Comparison of ENCODE assay signal across 10 cellular contexts in the genomic region with DNA sequence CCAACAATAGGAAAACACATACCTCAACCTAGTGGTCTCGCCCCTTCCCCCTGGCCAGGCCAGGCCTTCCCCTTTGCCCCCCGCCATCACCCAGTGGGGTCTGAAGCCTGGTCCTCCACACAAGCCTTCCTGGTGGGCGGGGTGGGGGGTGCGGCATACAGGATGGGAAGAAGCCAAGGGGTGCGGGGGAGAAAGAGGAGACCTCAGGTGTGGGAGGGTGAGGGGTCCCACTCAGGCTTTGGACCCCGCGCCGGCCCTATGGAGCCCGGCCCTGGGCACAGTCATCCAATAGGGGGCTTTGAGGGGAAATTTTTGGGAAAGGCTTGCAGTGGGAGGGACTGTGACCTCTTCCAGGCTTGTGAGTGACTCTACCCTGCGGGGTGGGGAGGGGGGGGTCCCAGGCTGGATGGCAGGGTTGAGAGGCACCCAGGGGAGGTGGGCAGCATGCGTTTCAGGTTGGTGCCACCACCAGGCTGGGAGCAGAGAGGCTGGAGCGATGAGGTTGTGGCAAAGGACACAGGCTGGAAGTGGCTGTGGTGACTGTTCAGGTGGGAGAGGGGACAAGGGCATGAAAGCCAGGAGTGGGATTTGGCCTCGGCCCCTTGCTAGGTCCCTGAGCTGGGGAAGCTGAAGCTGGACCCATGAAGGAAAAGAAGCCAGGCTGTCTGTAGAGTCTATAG. TPM values are rescaled to one million over a fixed set of nuclear protein-coding genes. Genes with fewer than 3 reads are reported as not detected.
A peak's percentile ranks its signal among the peaks of the same experiment; 100 is the strongest.
DNase-seq lines count a peak whose midpoint lies in the region; ATAC-seq and TF ChIP-seq lines count a peak whose summit lies in the region.
"Had no signal": no experiment of that assay in that cellular context is flagged by ENCODE, and none has a peak within 500 bp of the region (broad histone marks: within the 10 kb centered on the region; RNA-seq: fewer than 3 reads in every experiment).

No MANE protein-coding gene starts in this region.

- no peaks in the 10 kb centered on the region for H3K27me3 Mint-ChIP-seq in CD8-positive, alpha-beta memory T cell
- no peaks in the 10 kb centered on the region for H3K27me3 Mint-ChIP-seq in chondrocyte (ENCODE audit: low read depth)

- H3K9me3 Mint-ChIP-seq in CD8-positive, alpha-beta memory T cell = no peaks in the 10 kb centered on the region
- no peaks in the 10 kb centered on the region for H3K9me3 Mint-ChIP-seq in chondrocyte (ENCODE audit: low read depth)

- no peak for DNase-seq in CD8-positive, alpha-beta memory T cell
- no peak for DNase-seq in LNCaP clone FGC (ENCODE audit: low read depth)
- no peak for DNase-seq in chondrocyte (ENCODE audit: low spot score)
- no peak for DNase-seq in neuronal stem cell (ENCODE audit: low spot score)
- DNase-seq in ACHN = no peak
- no peak for DNase-seq in ureter (ENCODE audit: low spot score)
- DNase-seq in GOT3 (lab: John Stamatoyannopoulos, UW) = no peak
- DNase-seq: NCI-H446, stomach had no signal

- no peak overlapping the region for H3K23ac ChIP-seq in neuronal stem cell (ENCODE audit: low read depth, low read length, poor library complexity)

- H2AFZ ChIP-seq in neuronal stem cell (ENCODE audit: low read length) = no peak overlapping the region

- in situ Hi-C loops in ACHN (cut with HindIII; ENCODE audit: low pct_ligation_motif_present, low pct_unique_long_range_greater_than_20kb, low sequenced_read_pairs) = no loop called here

- H4K8ac ChIP-seq in neuronal stem cell (ENCODE audit: low read depth, low read length) = no peak overlapping the region

- TF ChIP-seq CTCF in LNCaP clone FGC (IDR thresholded peaks at IDR 0.05; ENCODE audit: control insufficient read depth, extremely low read depth, insufficient read depth) = no peak
- no peak for TF ChIP-seq CTCF in chondrocyte (IDR thresholded peaks at IDR 0.05)

- no peak overlapping the region for H2BK5ac ChIP-seq in neuronal stem cell (ENCODE audit: low read length)

- H4K91ac ChIP-seq in neuronal stem cell (ENCODE audit: low read depth, low read length, poor library complexity) = no peak overlapping the region

- POLR2A ChIA-PET in CD8-positive, alpha-beta memory T cell (lab: Charles Lee) = interaction anchor here (0.9 kb wide), 1 partner anchor 187 kb away, joined by 7 read pairs; the partner anchor contains the start of gene ROCK2

- H3K9me3 ChIP-seq in CD8-positive, alpha-beta memory T cell (ENCODE audit: low read length) = no peaks in the 10 kb centered on the region
- H3K9me3 ChIP-seq in neuronal stem cell (replicated peaks in 1 of 2; ENCODE audit: control insufficient read depth in 2 of 2, insufficient read depth in 1 of 2, low read depth in 1 of 2, low read length in 2 of 2) = peaks cover 0 to 3% of the 10 kb centered on the region in 2 donors
- H3K9me3 ChIP-seq: stomach had no signal

- no peak overlapping the region for H2BK15ac ChIP-seq in neuronal stem cell (ENCODE audit: low read length)

- H3K14ac ChIP-seq in neuronal stem cell (ENCODE audit: low read length) = no peak overlapping the region

- no peaks in the 10 kb centered on the region for H3K79me1 ChIP-seq in neuronal stem cell (ENCODE audit: low read depth, low read length)

- peak overlapping the region; percentile 76 to 83 (median 81) for H3K4me3 Mint-ChIP-seq in CD8-positive, alpha-beta memory T cell
- H3K4me3 Mint-ChIP-seq in chondrocyte (ENCODE audit: unreplicated experiment) = peak overlapping the region; percentile 70

- no peak overlapping the region for H3K9ac ChIP-seq in neuronal stem cell (ENCODE audit: low read depth, low read length, poor library complexity)

- ATAC-seq in HG03520 (IDR thresholded peaks at IDR 0.05; ENCODE audit: unreplicated experiment) = no peak

- no peak overlapping the region for H2BK120ac ChIP-seq in neuronal stem cell (ENCODE audit: low read depth, low read length)

- H3K4me1 ChIP-seq in CD8-positive, alpha-beta memory T cell (ENCODE audit: insufficient read depth, low read length) = peaks cover 31% of the 10 kb centered on the region
- H3K4me1 ChIP-seq in neuronal stem cell (ENCODE audit: control insufficient read depth in 2 of 2, insufficient read depth in 1 of 2, low read depth in 1 of 2, low read length in 2 of 2) = peaks cover 11 to 12% of the 10 kb centered on the region in 2 donors

- no peaks in the 10 kb centered on the region for H3K36me3 ChIP-seq in CD8-positive, alpha-beta memory T cell (ENCODE audit: insufficient read depth, low read length)
- no peaks in the 10 kb centered on the region for H3K36me3 ChIP-seq in neuronal stem cell (replicated peaks in 1 of 2; ENCODE audit: control insufficient read depth in 2 of 2, insufficient read depth in 2 of 2, low read length in 2 of 2)

- H3K27me3 ChIP-seq in CD8-positive, alpha-beta memory T cell (ENCODE audit: insufficient read depth, low read length, poor library complexity, severe bottlenecking) = no peaks in the 10 kb centered on the region
- peaks cover 0 to 31% (median 27%) of the 10 kb centered on the region in 3 experiments for H3K27me3 ChIP-seq in neuronal stem cell (ENCODE audit: control insufficient read depth in 3 of 3, insufficient read depth in 3 of 3, low read depth in 1 of 3, low read length in 3 of 3)
- H3K27me3 ChIP-seq: stomach had no signal

- peaks cover 0 to 13% (median 1%) of the 10 kb centered on the region in 3 donors for H3K36me3 Mint-ChIP-seq in CD8-positive, alpha-beta memory T cell
- no peaks in the 10 kb centered on the region for H3K36me3 Mint-ChIP-seq in chondrocyte (ENCODE audit: low read depth)

- H3K27ac Mint-ChIP-seq in CD8-positive, alpha-beta memory T cell = peak overlapping the region in 2 of 8 donors; percentile 20 to 33
- H3K27ac Mint-ChIP-seq in chondrocyte (ENCODE audit: unreplicated experiment) = no peak overlapping the region

- no peak overlapping the region for H3K27ac ChIP-seq in CD8-positive, alpha-beta memory T cell (ENCODE audit: low read depth, low read length)
- H3K27ac ChIP-seq in neuronal stem cell (replicated peaks; ENCODE audit: low read length) = no peak overlapping the region

- no peak overlapping the region for H3K4me2 ChIP-seq in neuronal stem cell (ENCODE audit: insufficient read depth, low read length, poor library complexity, severe bottlenecking)

- H3K4ac ChIP-seq in neuronal stem cell (ENCODE audit: low read length) = no peak overlapping the region

- H3K18ac ChIP-seq in neuronal stem cell (ENCODE audit: low read length) = peak overlapping the region; percentile 23

- no CpG with 5 or more reads among the region's 13 CpGs for WGBS in neuronal stem cell (ENCODE audit: extremely low coverage in 2 of 2, insufficient read length in 2 of 2, insufficient replicate concordance in 1 of 2), 2 donors

- H2AK5ac ChIP-seq in neuronal stem cell (ENCODE audit: low read depth, low read length) = no peak overlapping the region

- peaks cover 26 to 41% (median 36%) of the 10 kb centered on the region in 3 donors for H3K4me1 Mint-ChIP-seq in CD8-positive, alpha-beta memory T cell
- peaks cover 18% of the 10 kb centered on the region for H3K4me1 Mint-ChIP-seq in chondrocyte (ENCODE audit: low read depth)

- CTCF ChIA-PET in CD8-positive, alpha-beta memory T cell (lab: Charles Lee) = interaction anchor here (1.1 to 1.5 kb wide), 2 partner anchors 24 to 321 kb away, joined by 3 to 8 read pairs; a partner anchor contains a TSS

- no peak overlapping the region for H3K4me3 ChIP-seq in CD8-positive, alpha-beta memory T cell (ENCODE audit: low read length)
- H3K4me3 ChIP-seq in LNCaP clone FGC (ENCODE audit: low read depth, low read length) = peak overlapping the region; percentile 64
- peak overlapping the region in 1 of 2 donors; percentile 69 for H3K4me3 ChIP-seq in neuronal stem cell (ENCODE audit: low read length in 2 of 2)

- H2BK12ac ChIP-seq in neuronal stem cell (ENCODE audit: low read length) = no peak overlapping the region

RNA-seq across cellular contexts. Expression of gene SLC66A3, which starts 1.3 kb away (rescaled TPM):
- total RNA-seq in CD8-positive, alpha-beta memory T cell = 10 to 100 TPM; 10.3 to 11.0 TPM
- 70.5 TPM for polyA plus RNA-seq in CD8-positive, alpha-beta memory T cell
- 25.8 to 29.3 TPM (median 28.0 TPM) in 3 replicates for total RNA-seq in chondrocyte
- 3.4 TPM for polyA plus RNA-seq in neuronal stem cell (2013, experiment 1 of 2)
- 2.7 TPM for polyA plus RNA-seq in neuronal stem cell (2013, experiment 2 of 2)
- total RNA-seq in ureter = 31.2 TPM
